In the genomic region with DNA sequence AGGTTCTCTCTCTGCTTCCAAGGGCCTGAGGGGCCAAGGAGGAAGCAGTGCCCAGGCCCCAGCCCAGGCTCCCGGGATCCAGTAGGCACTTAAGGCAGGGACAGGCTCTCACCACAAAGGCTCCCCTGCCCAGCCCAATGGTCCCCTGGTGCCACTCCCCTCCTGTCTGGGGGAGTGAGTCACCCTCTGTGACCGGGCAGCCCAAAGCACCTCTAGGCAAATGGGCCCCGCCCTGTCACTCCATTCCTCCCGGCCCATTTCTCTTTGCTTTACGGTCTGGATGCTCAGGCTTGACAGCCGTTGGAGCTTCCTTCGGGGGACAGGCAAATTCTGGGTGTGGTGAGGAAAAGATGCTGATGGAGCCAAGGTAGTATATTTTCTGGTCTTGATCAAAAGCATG, we compare ENCODE assay signal across 14 cellular contexts. TPM values are rescaled to one million over a fixed set of nuclear protein-coding genes. Genes with fewer than 3 reads are reported as not detected.
DNase-seq lines count a peak whose midpoint lies in the region; ATAC-seq and FAIRE-seq lines count a peak whose summit lies in the region.
"Had no signal": no experiment of that assay in that cellular context is flagged by ENCODE, and none has a peak within 500 bp of the region (broad histone marks: within the 10 kb centered on the region; RNA-seq: fewer than 3 reads in every experiment).

A gene with protein sequence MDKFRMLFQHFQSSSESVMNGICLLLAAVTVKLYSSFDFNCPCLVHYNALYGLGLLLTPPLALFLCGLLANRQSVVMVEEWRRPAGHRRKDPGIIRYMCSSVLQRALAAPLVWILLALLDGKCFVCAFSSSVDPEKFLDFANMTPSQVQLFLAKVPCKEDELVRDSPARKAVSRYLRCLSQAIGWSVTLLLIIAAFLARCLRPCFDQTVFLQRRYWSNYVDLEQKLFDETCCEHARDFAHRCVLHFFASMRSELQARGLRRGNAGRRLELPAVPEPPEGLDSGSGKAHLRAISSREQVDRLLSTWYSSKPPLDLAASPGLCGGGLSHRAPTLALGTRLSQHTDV (minus strand): TSS at position 106 of the 400 bp plus-strand sequence. CDS start 208 bp downstream, outside the sequence.

- no peak for DNase-seq in activated naive CD4-positive, alpha-beta T cell treated with anti-CD3 and anti-CD28 coated beads, Interleukin-2, amount 50 U/mL, for 72 hours (ENCODE audit: low spot score in 2 of 2)
- DNase-seq in activated naive CD4-positive, alpha-beta T cell treated with anti-CD3 and anti-CD28 coated beads, Interleukin-2, amount 50 U/mL, for 16 hours = no peak
- DNase-seq in RPMI7951 (ENCODE audit: low read depth) (peak; percentile 83), kidney tubule cell (ENCODE audit: low spot score) (peak; percentile 47), Right ventricle myocardium superior (no peak), GM19239 (ENCODE audit: insufficient read length, low spot score) (no peak), activated gamma-delta T cell treated with Interleukin-2 at 50 U/mL for 16 hours (no peak)
- DNase-seq in effector CD4-positive, alpha-beta T cell = no peak
- DNase-seq: activated naive CD4-positive, alpha-beta T cell treated with anti-CD3 and anti-CD28 coated beads for 36 hours; caudate nucleus; ovary; T-helper 2 cell; transverse colon had no signal

- H3K27ac Mint-ChIP-seq in activated naive CD4-positive, alpha-beta T cell treated with anti-CD3 and anti-CD28 coated beads, Interleukin-2, amount 50 U/mL, for 72 hours = peak within 1 kb of the TSS; percentile 65 to 70
- H3K27ac Mint-ChIP-seq: activated naive CD4-positive, alpha-beta T cell treated with anti-CD3 and anti-CD28 coated beads for 36 hours had no signal

- no peaks in the 10 kb centered on the region for H3K36me3 Mint-ChIP-seq in activated naive CD4-positive, alpha-beta T cell treated with anti-CD3 and anti-CD28 coated beads, Interleukin-2, amount 50 U/mL, for 72 hours

- intact Hi-C loops in Right ventricle myocardium superior (cut with DNase I) = no loop called here

- FAIRE-seq in GM19239 (lab: Jason Lieb, UNC) = no peak

- H3K9me3 Mint-ChIP-seq in activated naive CD4-positive, alpha-beta T cell treated with anti-CD3 and anti-CD28 coated beads, Interleukin-2, amount 50 U/mL, for 72 hours = no peaks in the 10 kb centered on the region
- H3K9me3 Mint-ChIP-seq: activated naive CD4-positive, alpha-beta T cell treated with anti-CD3 and anti-CD28 coated beads for 36 hours had no signal

- ATAC-seq in activated naive CD4-positive, alpha-beta T cell treated with anti-CD3 and anti-CD28 coated beads, Interleukin-2, amount 50 U/mL, for 72 hours = no peak
- no peak for ATAC-seq in Right ventricle myocardium superior (ENCODE audit: poor library complexity)

RNA-seq across cellular contexts. Expression of the gene that starts here (rescaled TPM):
- not detected for total RNA-seq in activated naive CD4-positive, alpha-beta T cell treated with anti-CD3 and anti-CD28 coated beads, Interleukin-2, amount 50 U/mL, for 72 hours
- total RNA-seq in RPMI7951 (2014; rRNA removed; shearing (Covaris generic)) = 6.8 and 8.2 TPM in 2 replicates
- not detected for total RNA-seq in Right ventricle myocardium superior
- total RNA-seq: activated naive CD4-positive, alpha-beta T cell treated with anti-CD3 and anti-CD28 coated beads for 36 hours; lower leg skin; ovary; transverse colon had no signal

Comparison
In these comparisons a context has a peak if more than half of its experiments do, and no peak if none do; other contexts are left out.
1. DNase-seq: peak in RPMI7951 (single experiment) and kidney tubule cell (single experiment); none in activated naive CD4-positive, alpha-beta T cell treated with anti-CD3 and anti-CD28 coated beads, Interleukin-2, amount 50 U/mL, for 72 hours (0 of 2), activated naive CD4-positive, alpha-beta T cell treated with anti-CD3 and anti-CD28 coated beads, Interleukin-2, amount 50 U/mL, for 16 hours (single experiment), Right ventricle myocardium superior (single experiment), effector CD4-positive, alpha-beta T cell (single experiment), GM19239 (single experiment) and activated gamma-delta T cell treated with Interleukin-2 at 50 U/mL for 16 hours (single experiment).